Comparison of ENCODE assay signal across 7 cellular contexts in genomic region chr2:71330585-71331330, GRCh38. TPM values are rescaled to one million over a fixed set of nuclear protein-coding genes. Genes with fewer than 3 reads are reported as not detected.
DNase-seq lines count a peak whose midpoint lies in the region; ATAC-seq and TF ChIP-seq lines count a peak whose summit lies in the region.

No MANE protein-coding gene starts in this region.

- peaks cover 44% of the 10 kb centered on the region for H3K36me3 Mint-ChIP-seq in stimulated activated effector memory CD8-positive, alpha-beta T cell treated with anti-CD3 and anti-CD28 coated beads, Interleukin-12 subunit alpha, Interleukin-12 subunit beta, amount 100 ng/mL, for 72 hours

- peak overlapping the region; percentile 96 for H3K4me3 Mint-ChIP-seq in stimulated activated effector memory CD8-positive, alpha-beta T cell treated with anti-CD3 and anti-CD28 coated beads, Interleukin-12 subunit alpha, Interleukin-12 subunit beta, amount 100 ng/mL, for 72 hours

- RAD21 ChIA-PET in HCT116 (lab: Charles Lee; ENCODE audit: low non-redundant PET in 1 of 2, low total read pairs in 2 of 2, uncharacterized antibody in 2 of 2, unreplicated experiment in 2 of 2), result no interaction called here

- ATAC-seq in HCT116 (no peak), GM21447 (IDR thresholded peaks at IDR 0.05; ENCODE audit: unreplicated experiment) (no peak), HG03139 (IDR thresholded peaks at IDR 0.05; ENCODE audit: unreplicated experiment) (no peak), GM21723 (IDR thresholded peaks at IDR 0.05; ENCODE audit: unreplicated experiment) (no peak)
- ATAC-seq in stimulated activated effector memory CD8-positive, alpha-beta T cell treated with anti-CD3 and anti-CD28 coated beads, Interleukin-12 subunit alpha, Interleukin-12 subunit beta, amount 100 ng/mL, for 72 hours, result no peak

- peaks cover 16% of the 10 kb centered on the region for H3K4me1 Mint-ChIP-seq in stimulated activated effector memory CD8-positive, alpha-beta T cell treated with anti-CD3 and anti-CD28 coated beads, Interleukin-12 subunit alpha, Interleukin-12 subunit beta, amount 100 ng/mL, for 72 hours

- H3K4me1 ChIP-seq in HCT116 (ENCODE audit: control insufficient read depth in 1 of 2, insufficient read depth in 2 of 2, low read length in 2 of 2) (peaks cover 0 to 26% of the 10 kb centered on the region in 2 experiments; a peak in 3 of 4 replicates), esophagus squamous epithelium (peaks cover 8 to 42% (median 21%) of the 10 kb centered on the region in 3 donors)

- H3K27ac Mint-ChIP-seq in stimulated activated effector memory CD8-positive, alpha-beta T cell treated with anti-CD3 and anti-CD28 coated beads, Interleukin-12 subunit alpha, Interleukin-12 subunit beta, amount 100 ng/mL, for 72 hours, result peak overlapping the region; percentile 100

- TF ChIP-seq CTCF in HCT116 (IDR thresholded peaks at IDR 0.05 in 2 of 3, conservative IDR thresholded peaks at IDR 0.05 in 1 of 3; ENCODE audit: borderline replicate concordance in 1 of 3, insufficient read depth in 1 of 3, low read depth in 2 of 3, low read length in 2 of 3) (no peak), SU-DHL-6 (IDR thresholded peaks at IDR 0.05; ENCODE audit: insufficient read depth, low read length, poor library complexity, severe bottlenecking) (no peak), esophagus squamous epithelium (IDR thresholded peaks at IDR 0.05) (no peak)

- no TSS peak for BruUV-seq in HCT116 (replicated peaks; lab: Mats Ljungman, UMichigan)

- intact Hi-C loops in HCT116 (cut with micrococcal nuclease), result loop anchor here (10.0 kb wide), 1 partner anchor 106 kb away; the partner anchor contains the start of gene PAIP2B
- intact Hi-C loops in esophagus squamous epithelium (cut with DNase I), result no loop called here

- H4K20me1 ChIP-seq in HCT116 (ENCODE audit: insufficient read depth) (no peaks in the 10 kb centered on the region), SU-DHL-6 (ENCODE audit: low read depth, low read length) (peaks cover 16% of the 10 kb centered on the region)

- no peaks in the 10 kb centered on the region for H3K27me3 ChIP-seq in HCT116 (ENCODE audit: insufficient read depth, low read length)
- no peaks in the 10 kb centered on the region for H3K27me3 ChIP-seq in SU-DHL-6 (ENCODE audit: low read length)
- H3K27me3 ChIP-seq in esophagus squamous epithelium, result no peaks in the 10 kb centered on the region

- H2AFZ ChIP-seq in HCT116 (ENCODE audit: low read depth, low read length, poor library complexity, severe bottlenecking) (no peak overlapping the region), SU-DHL-6 (ENCODE audit: low read depth, low read length, severe bottlenecking) (peak overlapping the region; percentile 92)

- 54 to 56% methylated on average over 14 of the region's 14 CpGs for WGBS in esophagus squamous epithelium, 2 donors

- no peak for DNase-seq in HCT116 (ENCODE audit: low read depth, low spot score)
- DNase-seq in esophagus squamous epithelium (lab: John Stamatoyannopoulos, UW), result no peak
- DNase-seq in stimulated activated effector memory CD8-positive, alpha-beta T cell treated with anti-CD3 and anti-CD28 coated beads, Interleukin-12 subunit alpha, Interleukin-12 subunit beta, amount 100 ng/mL, for 72 hours (ENCODE audit: low spot score in 2 of 2), result no peak

- POLR2A ChIA-PET in HCT116 (lab: Charles Lee), result interaction anchor here (0.7 to 1.7 kb wide), 5 partner anchors 14 to 104 kb away, joined by 3 to 8 read pairs (median 5); partner anchors contain the start of gene PAIP2B

- no peaks in the 10 kb centered on the region for H3K36me3 ChIP-seq in HCT116 (ENCODE audit: control insufficient read depth in 1 of 2, insufficient read depth in 2 of 2, low read length in 2 of 2)
- H3K36me3 ChIP-seq in SU-DHL-6 (ENCODE audit: low read length), result peaks cover 4% of the 10 kb centered on the region; the same call in 1 of the 2 replicates
- no peaks in the 10 kb centered on the region for H3K36me3 ChIP-seq in esophagus squamous epithelium

- peak overlapping the region; percentile 70 for H3K4me2 ChIP-seq in HCT116 (ENCODE audit: low read length)
- peak overlapping the region; percentile 47 for H3K4me2 ChIP-seq in SU-DHL-6 (ENCODE audit: low read depth, low read length, poor library complexity, severe bottlenecking)

- H3K9me2 ChIP-seq in HCT116 (ENCODE audit: insufficient read depth) (no peaks in the 10 kb centered on the region), SU-DHL-6 (replicated peaks; ENCODE audit: insufficient read depth, low read length) (no peaks in the 10 kb centered on the region)

- H3K9me3 ChIP-seq in HCT116 (ENCODE audit: control insufficient read depth in 1 of 2, insufficient read depth in 1 of 2, low read depth in 1 of 2, low read length in 2 of 2) (no peaks in the 10 kb centered on the region), SU-DHL-6 (ENCODE audit: insufficient read depth, low read length) (no peaks in the 10 kb centered on the region), esophagus squamous epithelium (no peaks in the 10 kb centered on the region)

- H3K9me3 Mint-ChIP-seq in stimulated activated effector memory CD8-positive, alpha-beta T cell treated with anti-CD3 and anti-CD28 coated beads, Interleukin-12 subunit alpha, Interleukin-12 subunit beta, amount 100 ng/mL, for 72 hours, result no peaks in the 10 kb centered on the region

- TF ChIP-seq RAD21 in HCT116 (IDR thresholded peaks at IDR 0.05; ENCODE audit: low read depth), result no peak

- H3K4me3 ChIP-seq in HCT116 (replicated peaks in 1 of 2; ENCODE audit: low read depth in 1 of 2, low read length in 2 of 2), result peak overlapping the region; percentile 82 to 96
- H3K4me3 ChIP-seq in SU-DHL-6 (ENCODE audit: insufficient read depth, low read length, poor library complexity, severe bottlenecking), result peak overlapping the region; percentile 50
- peak overlapping the region in 3 of 4 donors; percentile 85 to 100 (median 90) for H3K4me3 ChIP-seq in esophagus squamous epithelium

- TF ChIP-seq POLR2A in HCT116 (IDR thresholded peaks at IDR 0.05; ENCODE audit: borderline replicate concordance, extremely low read depth, insufficient read depth, insufficient read length), result no peak
- no peak for TF ChIP-seq POLR2A in esophagus squamous epithelium (IDR thresholded peaks at IDR 0.05)

- no peaks in the 10 kb centered on the region for H3F3A ChIP-seq in SU-DHL-6 (ENCODE audit: insufficient read depth)

- H3K79me2 ChIP-seq in HCT116 (ENCODE audit: insufficient read depth, low read length) (peaks cover 58% of the 10 kb centered on the region), SU-DHL-6 (ENCODE audit: insufficient read depth, low read length) (peaks cover 42% of the 10 kb centered on the region)

- CTCF ChIA-PET in HCT116 (lab: Charles Lee), result interaction anchor here (0.5 to 3.2 kb wide), 13 partner anchors 14 to 230 kb away, joined by 3 to 32 read pairs (median 4); no protein-coding TSS in a partner anchor

- 0 out of 2 replicates have a peak overlapping the region, but pooled peaks have one; percentile 18 for H3K9ac ChIP-seq in HCT116 (ENCODE audit: low read length)
- peak overlapping the region; percentile 83 for H3K9ac ChIP-seq in SU-DHL-6 (ENCODE audit: low read length)

- H3K27ac ChIP-seq in HCT116 (ENCODE audit: low read depth, low read length) (no peak overlapping the region), SU-DHL-6 (ENCODE audit: low read depth, low read length) (no peak overlapping the region), esophagus squamous epithelium (peak overlapping the region in 3 of 4 donors; percentile 11 to 99 (median 97))

TF ChIP-seq in HCT116, 20 proteins besides CTCF, POLR2A, EP300 and RAD21 (continues in another document):
- no peak for TF ChIP-seq CEBPB (IDR thresholded peaks at IDR 0.05; ENCODE audit: low read depth)
- TF ChIP-seq EGR1 (IDR thresholded peaks at IDR 0.05; ENCODE audit: low read depth), result no peak
- no peak for TF ChIP-seq ZNF274 (IDR thresholded peaks at IDR 0.05; ENCODE audit: low read depth, low read length)
- TF ChIP-seq TCF7L2 (IDR thresholded peaks at IDR 0.05; ENCODE audit: borderline replicate concordance, extremely low read depth, insufficient read depth, insufficient read length), result no peak
- no peak for TF ChIP-seq SIN3A (IDR thresholded peaks at IDR 0.05; ENCODE audit: low read depth)
- TF ChIP-seq SRF (IDR thresholded peaks at IDR 0.05; ENCODE audit: low read depth), result no peak
- no peak for TF ChIP-seq SP1 (IDR thresholded peaks at IDR 0.05; ENCODE audit: low read depth)
- no peak for TF ChIP-seq POLR2AphosphoS5 (IDR thresholded peaks at IDR 0.05; ENCODE audit: low read depth, low read length)
- no peak for TF ChIP-seq JUND (IDR thresholded peaks at IDR 0.05)
- TF ChIP-seq ELF1 (IDR thresholded peaks at IDR 0.05; ENCODE audit: borderline replicate concordance, low read depth), result no peak
- no peak for TF ChIP-seq YY1 (IDR thresholded peaks at IDR 0.05; ENCODE audit: extremely low read depth, insufficient replicate concordance, low read depth, low read length)
- no peak for TF ChIP-seq ZBTB33 (IDR thresholded peaks at IDR 0.05; ENCODE audit: extremely low read depth, insufficient replicate concordance, low read length)
- TF ChIP-seq CBX3 (IDR thresholded peaks at IDR 0.05; ENCODE audit: low read depth), result no peak
- no peak for TF ChIP-seq MAX (IDR thresholded peaks at IDR 0.05)
- TF ChIP-seq EZH2 (IDR thresholded peaks at IDR 0.05), result no peak

RNA-seq across cellular contexts. Expression of gene ZNF638, which starts 0.8 kb away (rescaled TPM):
- total RNA-seq in HCT116 (2021; ENCODE audit: unreplicated experiment) (108 TPM), esophagus squamous epithelium (100 to 1,000 TPM in 1 of 4 donors, 10 to 100 TPM in 3; 67.3 to 133 (median 79.2) TPM)
- 41.2 and 57.2 TPM in 2 replicates for polyA plus RNA-seq in HCT116 (2012)

Comparison
In these comparisons a context has a peak if more than half of its experiments do, and no peak if none do; other contexts are left out.
1. H3K27ac ChIP-seq: peak in esophagus squamous epithelium (3 of 4); none in HCT116 (single experiment) and SU-DHL-6 (single experiment).
2. Peak in every context shown above with its lines, with median percentiles within 50 percentile points of each other: H3K4me3 ChIP-seq.